1 cellular context compared by ENCODE assay signal in genomic region chr6:37704923-37705238, GRCh38.
TF ChIP-seq lines count a peak whose summit lies in the region.

No MANE protein-coding gene starts in this region.

TF ChIP-seq in GM12878, 131 proteins besides CTCF, POLR2A, EP300 and RAD21:
- no peak for TF ChIP-seq CREB1 (IDR thresholded peaks at IDR 0.05; ENCODE audit: low read depth)
- no peak for TF ChIP-seq MTA2 (IDR thresholded peaks at IDR 0.05; ENCODE audit: low read depth)
- no peak for TF ChIP-seq NR2F1 (conservative IDR thresholded peaks at IDR 0.05)
- TF ChIP-seq NFXL1 (IDR thresholded peaks at IDR 0.05; ENCODE audit: borderline replicate concordance) = no peak
- TF ChIP-seq RAD51 (IDR thresholded peaks at IDR 0.05) = no peak
- no peak for TF ChIP-seq POLR2AphosphoS5 (IDR thresholded peaks at IDR 0.05; ENCODE audit: low read length)
- no peak for TF ChIP-seq RCOR1 (conservative IDR thresholded peaks at IDR 0.05; ENCODE audit: low read depth, low read length)
- TF ChIP-seq, protein P1, sequence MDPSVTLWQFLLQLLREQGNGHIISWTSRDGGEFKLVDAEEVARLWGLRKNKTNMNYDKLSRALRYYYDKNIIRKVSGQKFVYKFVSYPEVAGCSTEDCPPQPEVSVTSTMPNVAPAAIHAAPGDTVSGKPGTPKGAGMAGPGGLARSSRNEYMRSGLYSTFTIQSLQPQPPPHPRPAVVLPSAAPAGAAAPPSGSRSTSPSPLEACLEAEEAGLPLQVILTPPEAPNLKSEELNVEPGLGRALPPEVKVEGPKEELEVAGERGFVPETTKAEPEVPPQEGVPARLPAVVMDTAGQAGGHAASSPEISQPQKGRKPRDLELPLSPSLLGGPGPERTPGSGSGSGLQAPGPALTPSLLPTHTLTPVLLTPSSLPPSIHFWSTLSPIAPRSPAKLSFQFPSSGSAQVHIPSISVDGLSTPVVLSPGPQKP (IDR thresholded peaks at IDR 0.05; ENCODE audit: low read depth, low read length) = no peak
- no peak for TF ChIP-seq ZNF274 (IDR thresholded peaks at IDR 0.05; ENCODE audit: insufficient read depth, insufficient read length)
- no peak for TF ChIP-seq GABPA (IDR thresholded peaks at IDR 0.05; ENCODE audit: low read depth)
- TF ChIP-seq RB1 (IDR thresholded peaks at IDR 0.05; ENCODE audit: borderline replicate concordance) = no peak
TF ChIP-seq in GM12878: peak in this region for 0.
